ENCODE assay signal across 22 cellular contexts in genomic region chr13:113934576-113934975, GRCh38. TPM values are rescaled to one million over a fixed set of nuclear protein-coding genes. Genes with fewer than 3 reads are reported as not detected.
DNase-seq lines count a peak whose midpoint lies in the region; ATAC-seq and TF ChIP-seq lines count a peak whose summit lies in the region.
"Had no signal": no experiment of that assay in that cellular context is flagged by ENCODE, and none has a peak within 500 bp of the region (broad histone marks: within the 10 kb centered on the region; RNA-seq: fewer than 3 reads in every experiment).

No MANE protein-coding gene starts in this region.

- H3K36me3 ChIP-seq in IMR-90 (ENCODE audit: control insufficient read depth, insufficient read depth, low read length) (no peaks in the 10 kb centered on the region), gastroesophageal sphincter (no peaks in the 10 kb centered on the region)

- H3K9me3 ChIP-seq in IMR-90 (ENCODE audit: control insufficient read depth, insufficient read depth, low read length) (no peaks in the 10 kb centered on the region), gastroesophageal sphincter (no peaks in the 10 kb centered on the region)

- BruUV-seq in IMR-90 (replicated peaks; lab: Mats Ljungman, UMichigan), result no TSS peak

- H3K9ac ChIP-seq in IMR-90 (ENCODE audit: low read depth, low read length), result no peak overlapping the region

- H2AFZ ChIP-seq in IMR-90 (replicated peaks; ENCODE audit: low read length, poor library complexity), result no peak overlapping the region
- H2AFZ ChIP-seq: hepatocyte had no signal

- POLR2A ChIA-PET in IMR-90 (lab: Charles Lee; ENCODE audit: unreplicated experiment), result no interaction called here

- no peak overlapping the region for H2BK20ac ChIP-seq in IMR-90 (ENCODE audit: low read depth, low read length)

- H3K36me3 Mint-ChIP-seq in CD14-positive monocyte, result no peaks in the 10 kb centered on the region
- H3K36me3 Mint-ChIP-seq: activated CD8-positive, alpha-beta memory T cell treated with anti-CD3 and anti-CD28 coated beads, Interleukin-2, amount 10 ng/mL, durations not matched to agents 7 days and 5 days; activated naive CD8-positive, alpha-beta T cell; IgD-negative memory B cell had no signal

- no peak overlapping the region for H3K4me3 Mint-ChIP-seq in CD14-positive monocyte
- H3K4me3 Mint-ChIP-seq: activated CD4-positive, alpha-beta T cell treated with anti-CD3 and anti-CD28 coated beads, Interleukin-2, amount 10 ng/mL, durations not matched to agents 7 days and 5 days; activated CD8-positive, alpha-beta memory T cell treated with anti-CD3 and anti-CD28 coated beads, Interleukin-2, amount 10 ng/mL, durations not matched to agents 7 days and 5 days; activated naive CD8-positive, alpha-beta T cell; IgD-negative memory B cell; nephron progenitor cell had no signal

- no peaks in the 10 kb centered on the region for H3K27me3 ChIP-seq in IMR-90 (ENCODE audit: control insufficient read depth, insufficient read depth, low read length)
- no peaks in the 10 kb centered on the region for H3K27me3 ChIP-seq in gastroesophageal sphincter
- H3K27me3 ChIP-seq: hepatocyte had no signal

- H3K23ac ChIP-seq in IMR-90 (ENCODE audit: low read depth, low read length), result no peak overlapping the region

- H3K27me3 Mint-ChIP-seq in CD14-positive monocyte (ENCODE audit: low read depth in 3 of 3), result peaks cover 14 to 66% (median 21%) of the 10 kb centered on the region in 3 donors
- H3K27me3 Mint-ChIP-seq: activated naive CD8-positive, alpha-beta T cell had no signal

- no peak overlapping the region for H4K91ac ChIP-seq in IMR-90 (ENCODE audit: insufficient read depth, low read depth, low read length)

- no peak overlapping the region for H3K4me2 ChIP-seq in IMR-90 (ENCODE audit: low read depth, low read length)
- H3K4me2 ChIP-seq: hepatocyte had no signal

- peak overlapping the region in 1 of 2 experiments; percentile 3; a peak in 1 of 4 replicates for H4K8ac ChIP-seq in IMR-90 (ENCODE audit: low read depth in 2 of 2, low read length in 2 of 2)

- TF ChIP-seq EP300 in gastroesophageal sphincter (IDR thresholded peaks at IDR 0.05), result no peak

- no peak overlapping the region for H2AK9ac ChIP-seq in IMR-90 (replicated peaks; ENCODE audit: low read depth, low read length, poor library complexity)

- no peak overlapping the region for H3K27ac Mint-ChIP-seq in CD14-positive monocyte
- H3K27ac Mint-ChIP-seq: activated CD4-positive, alpha-beta T cell treated with anti-CD3 and anti-CD28 coated beads, Interleukin-2, amount 10 ng/mL, durations not matched to agents 7 days and 5 days; activated CD8-positive, alpha-beta memory T cell treated with anti-CD3 and anti-CD28 coated beads, Interleukin-2, amount 10 ng/mL, durations not matched to agents 7 days and 5 days; activated naive CD8-positive, alpha-beta T cell; nephron progenitor cell had no signal

- in situ Hi-C loops in IMR-90 (cut with MboI; ENCODE audit: low sequenced_read_pairs), result no loop called here

- no peaks in the 10 kb centered on the region for H4K20me1 ChIP-seq in IMR-90 (ENCODE audit: insufficient read depth, low read length)

- H2BK120ac ChIP-seq in IMR-90 (ENCODE audit: low read depth, low read length), result no peak overlapping the region

- ATAC-seq in IMR-90 (ENCODE audit: low read depth) (no peak), sciatic nerve (no peak), gastroesophageal sphincter (no peak), HG03175 (IDR thresholded peaks at IDR 0.05; ENCODE audit: unreplicated experiment) (no peak)
- ATAC-seq: activated CD8-positive, alpha-beta memory T cell treated with anti-CD3 and anti-CD28 coated beads, Interleukin-2, amount 10 ng/mL, durations not matched to agents 7 days and 5 days; esophagus mucosa had no signal

- peaks cover under 1% of the 10 kb centered on the region for H3K9me1 ChIP-seq in IMR-90 (ENCODE audit: insufficient read depth, low read length)

- intact Hi-C loops in CD14-positive monocyte (cut with micrococcal nuclease) (no loop called here), IMR-90 (cut with micrococcal nuclease) (no loop called here), sciatic nerve (cut with DNase I) (no loop called here)

- dilution Hi-C loops in IMR-90 (cut with HindIII; ENCODE audit: low sequenced_read_pairs, unreplicated experiment), result no loop called here

- no peak overlapping the region for H3K27ac ChIP-seq in IMR-90 (ENCODE audit: insufficient read depth, low read length)
- peak overlapping the region in 1 of 4 donors; percentile 72 for H3K27ac ChIP-seq in gastroesophageal sphincter
- H3K27ac ChIP-seq: C4-2B, hepatocyte, RWPE1, VCaP had no signal

- TF ChIP-seq CTCF in CD14-positive monocyte (IDR thresholded peaks at IDR 0.05) (no peak), IMR-90 (conservative IDR thresholded peaks at IDR 0.05; ENCODE audit: low read depth, low read length) (no peak), gastroesophageal sphincter (IDR thresholded peaks at IDR 0.05) (no peak)

- no peak overlapping the region for H2BK5ac ChIP-seq in IMR-90 (ENCODE audit: low read depth, low read length, poor library complexity, severe bottlenecking)

- H2BK15ac ChIP-seq in IMR-90 (ENCODE audit: low read depth, low read length), result no peak overlapping the region; the same call in 2 of the 3 replicates

- no peak overlapping the region for H3K4me3 ChIP-seq in IMR-90 (ENCODE audit: insufficient read depth, low read depth, low read length)
- no peak overlapping the region for H3K4me3 ChIP-seq in gastroesophageal sphincter
- H3K4me3 ChIP-seq: hepatocyte had no signal

- H2AK5ac ChIP-seq in IMR-90 (ENCODE audit: low read depth, low read length), result peak overlapping the region; percentile 35

- TF ChIP-seq POLR2A in IMR-90 (IDR thresholded peaks at IDR 0.05; ENCODE audit: low read depth, low read length) (no peak), gastroesophageal sphincter (IDR thresholded peaks at IDR 0.05) (no peak)

- no peak overlapping the region for H4K5ac ChIP-seq in IMR-90 (ENCODE audit: low read depth, low read length)

- 100% methylated on average over 6 of the region's 14 CpGs; no CpG with 5 or more reads in 1 of the 2 experiments for WGBS in IMR-90 (ENCODE audit: extremely low coverage in 2 of 2, insufficient read length in 1 of 2), 2 experiments
- WGBS in gastroesophageal sphincter (ENCODE audit: low coverage in 1 of 2), 2 donors, result 65 to 90% methylated on average over 4 of the region's 14 CpGs

- H3K14ac ChIP-seq in IMR-90 (replicated peaks; ENCODE audit: low read depth, low read length), result no peak overlapping the region

- DNase-seq in CD14-positive monocyte (ENCODE audit: low spot score), result peak; percentile 8
- no peak for DNase-seq in IMR-90
- peak; percentile 43 for DNase-seq in islet precursor cell
- peak; percentile 60 for DNase-seq in sciatic nerve (ENCODE audit: low spot score)
- no peak for DNase-seq in activated CD4-positive, alpha-beta T cell treated with anti-CD3 and anti-CD28 coated beads for 48 hours
- DNase-seq in epidermal melanocyte (ENCODE audit: insufficient read length, low spot score), result no peak
- DNase-seq: activated CD4-positive, alpha-beta T cell treated with anti-CD3 and anti-CD28 coated beads, Interleukin-2, amount 10 ng/mL, durations not matched to agents 7 days and 5 days; activated CD8-positive, alpha-beta memory T cell treated with anti-CD3 and anti-CD28 coated beads, Interleukin-2, amount 10 ng/mL, durations not matched to agents 7 days and 5 days; effector memory CD4-positive, alpha-beta T cell; EL; NCI-H1105 treated with DMSO at 0.1 percent for 48 hours; NCI-H226 had no signal

- no peaks in the 10 kb centered on the region for H3K4me1 Mint-ChIP-seq in CD14-positive monocyte

- peak overlapping the region; percentile 9; the same call in 1 of the 2 replicates for H3K4ac ChIP-seq in IMR-90 (ENCODE audit: low read depth, low read length)

- peaks cover 11% of the 10 kb centered on the region; the same call in 1 of the 2 replicates for H3K4me1 ChIP-seq in IMR-90 (ENCODE audit: control insufficient read depth, insufficient read depth, low read length)
- H3K4me1 ChIP-seq in gastroesophageal sphincter, result peaks cover 0 to 46% (median 8%) of the 10 kb centered on the region in 3 donors

- peaks cover 0 to 45% of the 10 kb centered on the region in 2 experiments; a peak in 2 of 4 replicates for H3K79me1 ChIP-seq in IMR-90 (ENCODE audit: low read depth in 1 of 2, low read length in 2 of 2)

- H3K18ac ChIP-seq in IMR-90 (ENCODE audit: low read depth, low read length), result no peak overlapping the region

- CTCF ChIA-PET in IMR-90 (lab: Yijun Ruan, JAX), result no interaction called here

- no peak overlapping the region for H3K56ac ChIP-seq in IMR-90 (ENCODE audit: extremely low read depth, insufficient read depth, low read length)

- TF ChIP-seq RAD21 in IMR-90 (IDR thresholded peaks at IDR 0.05; ENCODE audit: low read length), result no peak

- peaks cover 0 to 2% (median 0%) of the 10 kb centered on the region in 7 donors for H3K9me3 Mint-ChIP-seq in CD14-positive monocyte
- H3K9me3 Mint-ChIP-seq: activated CD4-positive, alpha-beta T cell treated with anti-CD3 and anti-CD28 coated beads, Interleukin-2, amount 10 ng/mL, durations not matched to agents 7 days and 5 days; IgD-negative memory B cell; nephron progenitor cell had no signal

TF ChIP-seq in IMR-90, 13 proteins besides CTCF, POLR2A, EP300 and RAD21 (continues in another document):
- TF ChIP-seq CEBPB (IDR thresholded peaks at IDR 0.05; ENCODE audit: low read depth, low read length), result no peak
- no peak for TF ChIP-seq CHD1 (IDR thresholded peaks at IDR 0.05; ENCODE audit: low read depth, low read length)
- TF ChIP-seq MAFK (IDR thresholded peaks at IDR 0.05; ENCODE audit: low read depth, low read length), result no peak
- no peak for TF ChIP-seq MAZ (IDR thresholded peaks at IDR 0.05; ENCODE audit: borderline replicate concordance, low read depth, low read length)
- no peak for TF ChIP-seq BHLHE40 (IDR thresholded peaks at IDR 0.05; ENCODE audit: low read depth, low read length)
- no peak for TF ChIP-seq FOS (IDR thresholded peaks at IDR 0.05; ENCODE audit: low read depth, low read length)
- TF ChIP-seq RCOR1 (IDR thresholded peaks at IDR 0.05; ENCODE audit: insufficient replicate concordance, low read length), result no peak

RNA-seq across cellular contexts. Expression of gene C13orf46, which starts 39.3 kb away (rescaled TPM):
- under 1 TPM in 1 of 2 donors, not detected in 1; 0.05 TPM for polyA plus RNA-seq in CD14-positive monocyte
- under 0.01 TPM in 2 replicates for total RNA-seq in IMR-90 (2012; rRNA removed)
- polyA plus RNA-seq in IMR-90 (2012; rRNA removed), result 2.1 and 2.5 TPM in 2 replicates
- 1.7 and 1.8 TPM in 2 replicates for polyA plus RNA-seq in IMR-90 (2012; cell fraction: cytosol; rRNA removed)
- 8.9 and 10.0 TPM in 2 replicates for polyA plus RNA-seq in IMR-90 (2012; cell fraction: nucleus; rRNA removed; ENCODE audit: low replicate concordance)
- total RNA-seq in sciatic nerve, result 3.6 TPM
- total RNA-seq in gastroesophageal sphincter, result 1 to 10 TPM in 2 of 4 donors, under 1 TPM in 1, not detected in 1; 0.31 to 6.6 (median 5.9) TPM

Comparison
In these comparisons a context has a peak if more than half of its experiments do, and no peak if none do; other contexts are left out.
1. DNase-seq: peak in CD14-positive monocyte (single experiment), islet precursor cell (single experiment) and sciatic nerve (single experiment); none in IMR-90 (single experiment), activated CD4-positive, alpha-beta T cell treated with anti-CD3 and anti-CD28 coated beads for 48 hours (single experiment) and epidermal melanocyte (single experiment).